18 cellular contexts compared by ENCODE assay signal in the genomic region with DNA sequence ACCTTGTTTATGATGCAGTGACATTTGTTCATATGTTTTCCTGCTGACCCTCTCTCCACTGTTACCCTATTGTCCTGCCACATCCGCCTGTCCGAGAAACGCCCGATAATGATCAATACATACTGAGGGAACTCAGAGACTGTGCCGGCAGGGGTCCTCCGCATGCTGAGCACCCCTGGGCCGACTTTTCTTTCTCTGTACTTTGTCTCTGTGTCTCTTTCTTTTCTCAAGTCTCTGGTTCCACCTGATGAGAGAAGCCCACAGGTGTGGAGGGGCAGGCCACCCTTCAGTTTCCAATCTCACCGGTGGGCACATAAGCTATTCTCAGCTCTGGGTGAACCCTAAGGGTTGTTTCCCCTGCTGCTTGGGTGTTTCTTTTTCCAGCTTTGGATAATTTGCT.
A peak's percentile ranks its signal among the peaks of the same experiment; 100 is the strongest.
DNase-seq lines count a peak whose midpoint lies in the region; ATAC-seq, FAIRE-seq and TF ChIP-seq lines count a peak whose summit lies in the region.
"Had no signal": no experiment of that assay in that cellular context is flagged by ENCODE, and none has a peak within 500 bp of the region (broad histone marks: within the 10 kb centered on the region; RNA-seq: fewer than 3 reads in every experiment).

No MANE protein-coding gene starts in this region.

- ATAC-seq in GM23338: no peak
- peak; percentile 24 for ATAC-seq in WTC11
- ATAC-seq in pancreas: no peak
- no peak for ATAC-seq in HG02571 (IDR thresholded peaks at IDR 0.05; ENCODE audit: unreplicated experiment)
- ATAC-seq in activated CD4-positive, CD25-positive, alpha-beta regulatory T cell treated with anti-CD3 and anti-CD28 coated beads, Interleukin-2, amount 50 U/mL, for 24 hours: no peak
- ATAC-seq in stimulated activated effector memory CD8-positive, alpha-beta T cell treated with anti-CD3 and anti-CD28 coated beads, Interleukin-12 subunit alpha, Interleukin-12 subunit beta, amount 100 ng/mL, for 72 hours: no peak
- ATAC-seq: HepG2 had no signal

- H3K4me3 ChIP-seq in GM23338 (no peak overlapping the region), keratinocyte (ENCODE audit: control insufficient read depth in 2 of 3, extremely low read depth in 1 of 3, insufficient read depth in 2 of 3, low read depth in 1 of 3, low read length in 3 of 3) (no peak overlapping the region), pancreas (no peak overlapping the region)

- H3K4me3 Mint-ChIP-seq in GM23338: no peak overlapping the region
- H3K4me3 Mint-ChIP-seq in WTC11: no peak overlapping the region
- no peak overlapping the region for H3K4me3 Mint-ChIP-seq in stimulated activated effector memory CD8-positive, alpha-beta T cell treated with anti-CD3 and anti-CD28 coated beads, Interleukin-12 subunit alpha, Interleukin-12 subunit beta, amount 100 ng/mL, for 72 hours
- H3K4me3 Mint-ChIP-seq: CD4-positive, alpha-beta memory T cell had no signal

- H3K9ac ChIP-seq in keratinocyte (ENCODE audit: control insufficient read depth, extremely low read depth, insufficient read depth, low read length): no peak overlapping the region

- 48 to 71% methylated on average over 8 of the region's 8 CpGs for WGBS in pancreas, 2 donors

- H3K9me3 Mint-ChIP-seq in GM23338 (peaks cover 8% of the 10 kb centered on the region; the same call in 1 of the 3 replicates), WTC11 (peaks cover 16% of the 10 kb centered on the region)
- no peaks in the 10 kb centered on the region for H3K9me3 Mint-ChIP-seq in stimulated activated effector memory CD8-positive, alpha-beta T cell treated with anti-CD3 and anti-CD28 coated beads, Interleukin-12 subunit alpha, Interleukin-12 subunit beta, amount 100 ng/mL, for 72 hours
- H3K9me3 Mint-ChIP-seq: CD4-positive, alpha-beta memory T cell had no signal

- H3K9me1 ChIP-seq in keratinocyte (ENCODE audit: control insufficient read depth, extremely low read depth, insufficient read depth, low read length): no peaks in the 10 kb centered on the region

- H3K79me2 ChIP-seq in GM23338 (replicated peaks; ENCODE audit: insufficient read depth): no peaks in the 10 kb centered on the region
- H3K79me2 ChIP-seq in keratinocyte (ENCODE audit: control insufficient read depth, insufficient read depth, low read length): no peaks in the 10 kb centered on the region

- DNase-seq in GM23338 (ENCODE audit: low spot score) (no peak), WTC11 (ENCODE audit: low spot score) (no peak), keratinocyte (ENCODE audit: low read depth, low spot score) (no peak), pancreas (no peak)
- no peak for DNase-seq in stimulated activated effector memory CD8-positive, alpha-beta T cell treated with anti-CD3 and anti-CD28 coated beads, Interleukin-12 subunit alpha, Interleukin-12 subunit beta, amount 100 ng/mL, for 72 hours (ENCODE audit: low spot score in 2 of 2)
- DNase-seq: BE2C; CD4-positive, alpha-beta memory T cell; COR-L47; DMS 273 treated with DMSO at 0.1 percent for 48 hours; GOT3; HCEC 1CT had no signal

- FAIRE-seq in keratinocyte (lab: Jason Lieb, UNC) (no peak), pancreas (lab: Jason Lieb, UNC) (no peak)
- FAIRE-seq: A204.1, G401.6, GM12892, HepG2 had no signal

- H3K27me3 ChIP-seq in GM23338 (ENCODE audit: insufficient read depth) (no peaks in the 10 kb centered on the region), keratinocyte (ENCODE audit: control insufficient read depth, extremely low read depth, insufficient read depth, low read length) (no peaks in the 10 kb centered on the region), pancreas (no peaks in the 10 kb centered on the region)

- CTCF ChIA-PET in WTC11 (lab: Charles Lee): no interaction called here

- H2AFZ ChIP-seq in GM23338: no peak overlapping the region
- H2AFZ ChIP-seq in keratinocyte (ENCODE audit: control insufficient read depth, low read length): peak overlapping the region; percentile 36

- dilution Hi-C loops in keratinocyte (cut with MboI; ENCODE audit: extremely low pct_ligation_motif_present, low sequenced_read_pairs): no loop called here

- H3K36me3 Mint-ChIP-seq in GM23338 (ENCODE audit: low read depth) (peaks cover 3% of the 10 kb centered on the region; the same call in 2 of the 3 replicates), WTC11 (peaks cover 10% of the 10 kb centered on the region)
- H3K36me3 Mint-ChIP-seq in stimulated activated effector memory CD8-positive, alpha-beta T cell treated with anti-CD3 and anti-CD28 coated beads, Interleukin-12 subunit alpha, Interleukin-12 subunit beta, amount 100 ng/mL, for 72 hours: no peaks in the 10 kb centered on the region
- H3K36me3 Mint-ChIP-seq: CD4-positive, alpha-beta memory T cell had no signal

- H4K20me1 ChIP-seq in GM23338 (replicated peaks; ENCODE audit: insufficient read depth): no peaks in the 10 kb centered on the region
- H4K20me1 ChIP-seq in keratinocyte (ENCODE audit: control insufficient read depth, extremely low read depth, insufficient read depth, low read length): no peaks in the 10 kb centered on the region

- no peaks in the 10 kb centered on the region for H3K36me3 ChIP-seq in GM23338 (ENCODE audit: insufficient read depth)
- no peaks in the 10 kb centered on the region for H3K36me3 ChIP-seq in keratinocyte (ENCODE audit: control insufficient read depth in 2 of 2, extremely low read depth in 1 of 2, insufficient read depth in 2 of 2, low read length in 2 of 2)
- no peaks in the 10 kb centered on the region for H3K36me3 ChIP-seq in pancreas
- H3K36me3 ChIP-seq: BE2C had no signal

- peak overlapping the region; percentile 19; the same call in 1 of the 2 replicates for H3K27ac Mint-ChIP-seq in GM23338
- H3K27ac Mint-ChIP-seq in WTC11: peak overlapping the region; percentile 22; the same call in 1 of the 2 replicates
- no peak overlapping the region for H3K27ac Mint-ChIP-seq in stimulated activated effector memory CD8-positive, alpha-beta T cell treated with anti-CD3 and anti-CD28 coated beads, Interleukin-12 subunit alpha, Interleukin-12 subunit beta, amount 100 ng/mL, for 72 hours
- H3K27ac Mint-ChIP-seq: CD4-positive, alpha-beta memory T cell had no signal

- TF ChIP-seq CTCF in GM23338 (conservative IDR thresholded peaks at IDR 0.05; ENCODE audit: low read depth in 2 of 2) (no peak), WTC11 (IDR thresholded peaks at IDR 0.05) (no peak), keratinocyte (optimal IDR thresholded peaks at IDR 0.05 in 1 of 3, IDR thresholded peaks at IDR 0.05 in 1 of 3, conservative IDR thresholded peaks at IDR 0.05 in 1 of 3; ENCODE audit: extremely low read depth in 1 of 3, insufficient read depth in 2 of 3, low read length in 3 of 3) (no peak), pancreas (IDR thresholded peaks at IDR 0.05) (no peak)

- H3F3A ChIP-seq in GM23338 (replicated peaks; ENCODE audit: low read depth): 0 out of 2 replicates have a peak, but pooled peaks cover 2% of the 10 kb centered on the region

- H3K27ac ChIP-seq in GM23338 (ENCODE audit: low read depth) (peak overlapping the region; percentile 27), keratinocyte (ENCODE audit: control insufficient read depth, insufficient read depth, low read length) (no peak overlapping the region), pancreas (no peak overlapping the region)
- H3K27ac ChIP-seq: C4-2B had no signal

- no peaks in the 10 kb centered on the region for H3K9me3 ChIP-seq in keratinocyte (ENCODE audit: control insufficient read depth, low read depth, low read length)
- no peaks in the 10 kb centered on the region for H3K9me3 ChIP-seq in pancreas
- H3K9me3 ChIP-seq: BE2C had no signal

- H3K4me2 ChIP-seq in GM23338: no peak overlapping the region
- no peak overlapping the region for H3K4me2 ChIP-seq in keratinocyte (ENCODE audit: control insufficient read depth, extremely low read depth, insufficient read depth, low read depth, low read length)

- POLR2A ChIA-PET in WTC11 (lab: Charles Lee): no interaction called here

- H3K27me3 Mint-ChIP-seq in GM23338 (ENCODE audit: insufficient read depth, low read depth, poor library complexity) (peaks cover 4% of the 10 kb centered on the region), WTC11 (ENCODE audit: low read depth) (peaks cover 15% of the 10 kb centered on the region)

- intact Hi-C loops in pancreas (cut with DNase I): no loop called here

- no peaks in the 10 kb centered on the region; the same call in 1 of the 2 replicates for H3K9me2 ChIP-seq in GM23338 (ENCODE audit: insufficient read depth)

- H3K4me1 Mint-ChIP-seq in GM23338: peaks cover 24% of the 10 kb centered on the region
- peaks cover 59% of the 10 kb centered on the region for H3K4me1 Mint-ChIP-seq in WTC11
- H3K4me1 Mint-ChIP-seq in stimulated activated effector memory CD8-positive, alpha-beta T cell treated with anti-CD3 and anti-CD28 coated beads, Interleukin-12 subunit alpha, Interleukin-12 subunit beta, amount 100 ng/mL, for 72 hours: no peaks in the 10 kb centered on the region
- H3K4me1 Mint-ChIP-seq: CD4-positive, alpha-beta memory T cell had no signal

- peaks cover 49% of the 10 kb centered on the region for H3K4me1 ChIP-seq in GM23338 (ENCODE audit: insufficient read depth)
- peaks cover 6% of the 10 kb centered on the region for H3K4me1 ChIP-seq in keratinocyte (ENCODE audit: control insufficient read depth, extremely low read depth, insufficient read depth, low read length)
- H3K4me1 ChIP-seq in pancreas: no peaks in the 10 kb centered on the region
- H3K4me1 ChIP-seq: BE2C had no signal

TF ChIP-seq in GM23338, 12 proteins besides CTCF, POLR2A, EP300 and RAD21 (continues in another document):
- TF ChIP-seq NANOG (IDR thresholded peaks at IDR 0.05; ENCODE audit: borderline replicate concordance): no peak

TF ChIP-seq in WTC11, 78 proteins besides CTCF, POLR2A, EP300 and RAD21:
- TF ChIP-seq ZNF423 (CRISPR knock-in tag; IDR thresholded peaks at IDR 0.05) (peak; percentile 64), ETV6 (CRISPR knock-in tag; IDR thresholded peaks at IDR 0.05) (no peak), ATF6 (CRISPR knock-in tag; IDR thresholded peaks at IDR 0.05) (no peak)
